8 cellular contexts compared by ENCODE assay signal in genomic region chr1:119372493-119373086, GRCh38. TPM values are rescaled to one million over a fixed set of nuclear protein-coding genes. Genes with fewer than 3 reads are reported as not detected.
DNase-seq lines count a peak whose midpoint lies in the region; ATAC-seq and TF ChIP-seq lines count a peak whose summit lies in the region.

No MANE protein-coding gene starts in this region.

- H3K27me3 ChIP-seq in Karpas-422 (ENCODE audit: low read length), result no peaks in the 10 kb centered on the region

- H3K36me3 ChIP-seq in Karpas-422 (ENCODE audit: insufficient read depth, low read length), result no peaks in the 10 kb centered on the region

- H3K4me3 ChIP-seq in Karpas-422 (ENCODE audit: low read length) (no peak overlapping the region), retinal pigment epithelial cell (ENCODE audit: low read length) (no peak overlapping the region)

- peak; percentile 74 for ATAC-seq in GM21360 (IDR thresholded peaks at IDR 0.05; ENCODE audit: unreplicated experiment)

- no peaks in the 10 kb centered on the region for H3K79me2 ChIP-seq in Karpas-422 (ENCODE audit: low read length)

- no peak overlapping the region for H3K9ac ChIP-seq in Karpas-422 (ENCODE audit: low read length)

- POLR2A ChIA-PET in GM10248 (lab: Yijun Ruan, JAX), result no interaction called here

- no peaks in the 10 kb centered on the region for H3K9me3 ChIP-seq in Karpas-422 (ENCODE audit: low read length)

- no peaks in the 10 kb centered on the region for H3K9me2 ChIP-seq in Karpas-422 (replicated peaks; ENCODE audit: insufficient read depth, low read length)

- H2AFZ ChIP-seq in Karpas-422 (ENCODE audit: low read length), result no peak overlapping the region

- no peak for TF ChIP-seq CTCF in GM10248 (IDR thresholded peaks at IDR 0.05; ENCODE audit: control extremely low read depth, extremely low read depth, low read depth, missing control alignments)
- TF ChIP-seq CTCF in retinal pigment epithelial cell (conservative IDR thresholded peaks at IDR 0.05; ENCODE audit: low read depth, low read length), result peak; percentile 4

- H3K27ac ChIP-seq in Karpas-422 (ENCODE audit: low read length), result no peak overlapping the region

- DNase-seq in GM10248 (ENCODE audit: extremely low spot score), result peak; percentile 46
- DNase-seq in Karpas-422, result peak; percentile 49
- DNase-seq in cerebellar cortex (ENCODE audit: low spot score), result peak; percentile 38
- no peak for DNase-seq in retinal pigment epithelial cell (ENCODE audit: low read depth)
- no peak for DNase-seq in superior temporal gyrus (ENCODE audit: extremely low spot score)
- DNase-seq in occipital lobe (lab: John Stamatoyannopoulos, UW), result no peak
- DNase-seq in CD1c-positive myeloid dendritic cell (ENCODE audit: extremely low spot score), result no peak

- no peaks in the 10 kb centered on the region; the same call in 1 of the 2 replicates for H3K4me1 ChIP-seq in Karpas-422 (ENCODE audit: low read length)

- CTCF ChIA-PET in GM10248 (lab: Yijun Ruan, JAX), result interaction anchor here (0.6 to 2.2 kb wide), 15 partner anchors 11 to 1221 kb away, joined by 3 to 8 read pairs (median 4); no protein-coding TSS in a partner anchor

- no peaks in the 10 kb centered on the region for H4K20me1 ChIP-seq in Karpas-422 (ENCODE audit: insufficient read depth, low read depth, low read length)

- no peak overlapping the region for H3K4me2 ChIP-seq in Karpas-422 (ENCODE audit: low read depth, low read length, poor library complexity, severe bottlenecking)

RNA-seq across cellular contexts. Expression of gene HAO2, which starts 4.0 kb away (rescaled TPM):
- not detected in 2 replicates for total RNA-seq in Karpas-422 (2014; rRNA removed; shearing (Covaris generic); ENCODE audit: low replicate concordance)
- not detected for total RNA-seq in occipital lobe

RNA-seq across cellular contexts. Expression of gene HSD3B2, which starts 42.4 kb away (rescaled TPM):
- total RNA-seq in Karpas-422 (2014; rRNA removed; shearing (Covaris generic); ENCODE audit: low replicate concordance), result not detected in 2 replicates
- total RNA-seq in occipital lobe, result not detected

Comparison
In these comparisons a context has a peak if more than half of its experiments do, and no peak if none do; other contexts are left out.
1. DNase-seq: peak in GM10248 (single experiment), Karpas-422 (single experiment) and cerebellar cortex (single experiment); none in retinal pigment epithelial cell (single experiment), superior temporal gyrus (single experiment), occipital lobe (single experiment) and CD1c-positive myeloid dendritic cell (single experiment).